In the genomic region with DNA sequence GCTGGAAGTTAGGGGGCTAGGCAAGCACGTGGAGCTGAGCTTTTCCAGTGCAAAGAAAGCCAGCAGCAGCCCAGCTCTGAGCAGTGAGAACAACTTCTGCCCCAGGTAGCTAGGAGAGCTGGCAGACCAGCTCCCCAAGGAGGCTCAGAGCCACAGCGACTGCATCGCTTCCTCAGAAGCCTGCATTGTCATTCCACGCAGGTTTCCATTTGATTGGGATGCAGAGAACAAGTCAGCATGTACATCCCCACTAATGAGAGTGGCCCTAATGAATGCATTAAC, we compare ENCODE assay signal across 26 cellular contexts. TPM values are rescaled to one million over a fixed set of nuclear protein-coding genes. Genes with fewer than 3 reads are reported as not detected.
"Had no signal": no experiment of that assay in that cellular context is flagged by ENCODE, and none has a peak within 500 bp of the region (broad histone marks: within the 10 kb centered on the region; RNA-seq: fewer than 3 reads in every experiment).

No MANE protein-coding gene starts in this region.

- H3K9me3 Mint-ChIP-seq: activated CD4-positive, alpha-beta T cell treated with anti-CD3 and anti-CD28 coated beads, Interleukin-2, amount 10 ng/mL, durations not matched to agents 7 days and 5 days had no signal

- H3K4me1 Mint-ChIP-seq: activated CD4-positive, alpha-beta T cell treated with anti-CD3 and anti-CD28 coated beads, Interleukin-2, amount 10 ng/mL, durations not matched to agents 7 days and 5 days; activated naive CD8-positive, alpha-beta T cell treated with anti-CD3 and anti-CD28 coated beads, Interleukin-2, amount 10 ng/mL, durations not matched to agents 7 days and 5 days; T-helper 17 cell had no signal

- H3K27ac ChIP-seq: adrenal gland, breast epithelium had no signal

- H3K36me3 Mint-ChIP-seq: activated CD4-positive, alpha-beta memory T cell treated with anti-CD3 and anti-CD28 coated beads for 36 hours; activated naive CD8-positive, alpha-beta T cell treated with anti-CD3 and anti-CD28 coated beads, Interleukin-2, amount 10 ng/mL, durations not matched to agents 7 days and 5 days had no signal

- H3K4me1 ChIP-seq: adrenal gland, breast epithelium had no signal

- H3K27me3 Mint-ChIP-seq: activated CD4-positive, alpha-beta T cell treated with anti-CD3 and anti-CD28 coated beads, Interleukin-2, amount 10 ng/mL, durations not matched to agents 7 days and 5 days had no signal

- H3K4me3 ChIP-seq: adrenal gland, breast epithelium had no signal

- H3K27ac Mint-ChIP-seq: activated CD4-positive, alpha-beta memory T cell treated with anti-CD3 and anti-CD28 coated beads for 36 hours; activated CD4-positive, alpha-beta T cell treated with anti-CD3 and anti-CD28 coated beads, Interleukin-2, amount 10 ng/mL, durations not matched to agents 7 days and 5 days; activated naive CD8-positive, alpha-beta T cell treated with anti-CD3 and anti-CD28 coated beads, Interleukin-2, amount 10 ng/mL, durations not matched to agents 7 days and 5 days; T-helper 17 cell had no signal

- H3K9me3 ChIP-seq: adrenal gland had no signal

- FAIRE-seq: RCC 7860, TTC549 had no signal

- ATAC-seq: PC-3, T-helper 17 cell had no signal

- H3K36me3 ChIP-seq: adrenal gland, breast epithelium had no signal

- H3K4me3 Mint-ChIP-seq: activated CD4-positive, alpha-beta memory T cell treated with anti-CD3 and anti-CD28 coated beads for 36 hours; activated CD4-positive, alpha-beta T cell treated with anti-CD3 and anti-CD28 coated beads, Interleukin-2, amount 10 ng/mL, durations not matched to agents 7 days and 5 days; activated naive CD8-positive, alpha-beta T cell treated with anti-CD3 and anti-CD28 coated beads, Interleukin-2, amount 10 ng/mL, durations not matched to agents 7 days and 5 days; T-helper 17 cell had no signal

- DNase-seq: activated CD4-positive, alpha-beta memory T cell treated with anti-CD3 and anti-CD28 coated beads for 36 hours; activated CD4-positive, alpha-beta T cell treated with anti-CD3 and anti-CD28 coated beads, Interleukin-2, amount 10 ng/mL, durations not matched to agents 7 days and 5 days; activated CD4-positive, CD25-positive, alpha-beta regulatory T cell; activated CD8-positive, alpha-beta memory T cell treated with anti-CD3 and anti-CD28 coated beads, Interleukin-2, amount 50 U/mL, for 4 hours; activated naive CD4-positive, alpha-beta T cell treated with anti-CD3 and anti-CD28 coated beads, Interleukin-2, amount 50 U/mL, for 16 hours; activated naive CD8-positive, alpha-beta T cell treated with anti-CD3 and anti-CD28 coated beads, Interleukin-2, amount 10 ng/mL, durations not matched to agents 7 days and 5 days; activated T-cell treated with anti-CD3 and anti-CD28 coated beads, Interleukin-2, amount 50 U/mL, for 1 hour; anterior cingulate cortex; caudate nucleus; Karpas-422; MM.1S; NCI-H1105; NCI-H1436 treated with DMSO at 0.1 percent for 48 hours; NCI-H187; NCI-H2081; NCI-H510A treated with DMSO at 0.1 percent for 48 hours; NCI-H69; PC-3; SIG-M5; T-helper 17 cell; T-helper 9 cell had no signal

RNA-seq across cellular contexts. Expression of a gene that starts 45.1 kb away (rescaled TPM):
- total RNA-seq: activated CD4-positive, alpha-beta memory T cell treated with anti-CD3 and anti-CD28 coated beads for 36 hours; activated CD4-positive, alpha-beta T cell treated with anti-CD3 and anti-CD28 coated beads, Interleukin-2, amount 10 ng/mL, durations not matched to agents 7 days and 5 days; activated CD8-positive, alpha-beta memory T cell treated with anti-CD3 and anti-CD28 coated beads for 36 hours; activated naive CD8-positive, alpha-beta T cell treated with anti-CD3 and anti-CD28 coated beads, Interleukin-2, amount 10 ng/mL, durations not matched to agents 7 days and 5 days; adrenal gland; PC-3; T-helper 17 cell had no signal
- polyA plus RNA-seq: adrenal gland had no signal
